Comparison of ENCODE assay signal across 1 cellular context in genomic region chr10:61918989-61919388, GRCh38.
TF ChIP-seq lines count a peak whose summit lies in the region.

No MANE protein-coding gene starts in this region.

TF ChIP-seq in IMR-90, 13 proteins besides CTCF, POLR2A, EP300 and RAD21:
- TF ChIP-seq SMC3 (IDR thresholded peaks at IDR 0.05; ENCODE audit: low read depth, low read length) (no peak), CHD1 (IDR thresholded peaks at IDR 0.05; ENCODE audit: low read depth, low read length) (no peak), MAZ (IDR thresholded peaks at IDR 0.05; ENCODE audit: borderline replicate concordance, low read depth, low read length) (no peak), USF2 (IDR thresholded peaks at IDR 0.05; ENCODE audit: low read depth, low read length) (no peak), RCOR1 (IDR thresholded peaks at IDR 0.05; ENCODE audit: insufficient replicate concordance, low read length) (no peak), FOS (IDR thresholded peaks at IDR 0.05; ENCODE audit: low read depth, low read length) (no peak), MAFK (IDR thresholded peaks at IDR 0.05; ENCODE audit: low read depth, low read length) (no peak), MXI1 (IDR thresholded peaks at IDR 0.05; ENCODE audit: borderline replicate concordance, low read depth, low read length) (no peak)
